ENCODE assay signal across 18 cellular contexts in the genomic region with DNA sequence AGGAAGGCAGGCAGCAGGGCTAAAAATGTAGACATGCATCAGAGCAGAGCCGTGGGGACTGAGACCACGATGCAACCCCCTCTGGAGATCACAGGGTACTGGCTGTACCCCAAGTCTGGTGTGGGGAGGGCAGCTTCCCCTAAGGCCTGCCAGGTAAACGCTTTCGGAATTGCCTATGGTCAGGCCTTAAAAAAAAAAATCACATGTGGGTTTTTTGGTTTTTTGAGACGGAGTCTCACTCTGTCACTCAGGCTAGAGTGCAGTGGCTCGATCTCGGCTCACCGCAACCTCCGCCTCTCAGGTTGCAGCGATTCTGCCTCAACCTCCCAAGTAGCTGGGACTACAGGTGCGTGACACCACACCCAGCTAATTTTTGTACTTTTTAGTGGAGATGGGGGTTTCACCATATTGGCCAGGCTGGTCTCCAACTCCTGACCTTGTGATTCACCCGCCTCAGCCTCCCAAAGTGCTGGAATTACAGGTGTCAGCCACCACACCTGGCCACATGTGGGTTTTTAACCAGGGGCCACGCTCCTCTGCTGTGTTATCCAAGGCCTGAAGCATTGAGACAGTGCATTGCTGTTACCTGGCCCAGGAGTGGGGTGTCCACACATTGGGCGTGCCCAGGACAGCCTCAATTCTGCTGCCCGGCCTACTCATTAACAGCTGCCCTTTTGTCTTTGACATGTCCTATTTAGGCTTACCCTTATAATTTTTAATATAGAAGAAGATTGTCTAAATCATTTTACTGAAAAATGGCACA. TPM values are rescaled to one million over a fixed set of nuclear protein-coding genes. Genes with fewer than 3 reads are reported as not detected.
DNase-seq lines count a peak whose midpoint lies in the region; ATAC-seq, FAIRE-seq and TF ChIP-seq lines count a peak whose summit lies in the region.
"Had no signal": no experiment of that assay in that cellular context is flagged by ENCODE, and none has a peak within 500 bp of the region (broad histone marks: within the 10 kb centered on the region; RNA-seq: fewer than 3 reads in every experiment).

No MANE protein-coding gene starts in this region.

- peaks cover 35% of the 10 kb centered on the region for H3K36me3 Mint-ChIP-seq in effector memory CD8-positive, alpha-beta T cell (ENCODE audit: insufficient read depth)
- H3K36me3 Mint-ChIP-seq in natural killer cell, result no peaks in the 10 kb centered on the region
- no peaks in the 10 kb centered on the region for H3K36me3 Mint-ChIP-seq in activated CD8-positive, alpha-beta memory T cell treated with anti-CD3 and anti-CD28 coated beads, Interleukin-2, amount 10 ng/mL, durations not matched to agents 7 days and 5 days

- TF ChIP-seq POLR2A in A549 (IDR thresholded peaks at IDR 0.05; ENCODE audit: low read length), result no peak

- ATAC-seq in A549 (no peak), natural killer cell (peak; percentile 51 to 68 (median 60)), HG03095 (IDR thresholded peaks at IDR 0.05; ENCODE audit: unreplicated experiment) (no peak)
- peak; percentile 48 for ATAC-seq in effector memory CD8-positive, alpha-beta T cell (replicated peaks)
- ATAC-seq in activated CD8-positive, alpha-beta memory T cell treated with anti-CD3 and anti-CD28 coated beads, Interleukin-2, amount 10 ng/mL, durations not matched to agents 7 days and 5 days, result no peak
- ATAC-seq: HCT116 had no signal

- H3K4me1 ChIP-seq in A549, result peaks cover 28% of the 10 kb centered on the region
- no peaks in the 10 kb centered on the region for H3K4me1 ChIP-seq in HEK293 (ENCODE audit: control insufficient read depth, insufficient read depth, low read length)

- peak overlapping the region in 1 of 2 donors; percentile 8 for H3K4me3 Mint-ChIP-seq in effector memory CD8-positive, alpha-beta T cell
- H3K4me3 Mint-ChIP-seq in natural killer cell, result peak overlapping the region; percentile 50
- no peak overlapping the region for H3K4me3 Mint-ChIP-seq in activated CD8-positive, alpha-beta memory T cell treated with anti-CD3 and anti-CD28 coated beads, Interleukin-2, amount 10 ng/mL, durations not matched to agents 7 days and 5 days

- CTCF ChIA-PET in A549 (lab: Yijun Ruan, JAX) (interaction anchor here (0.9 to 7.7 kb wide), 4 partner anchors 106 to 178 kb away, joined by 3 to 40 read pairs (median 4); no protein-coding TSS in a partner anchor), HEK293 (lab: Yijun Ruan, JAX) (no interaction called here)
- CTCF ChIA-PET in activated CD8-positive, alpha-beta memory T cell treated with anti-CD3 and anti-CD28 coated beads, Interleukin-2, amount 10 ng/mL, durations not matched to agents 7 days and 5 days (lab: Charles Lee), result interaction anchor here (1.5 to 13.8 kb wide), 2 partner anchors 107 to 532 kb away, joined by 4 to 147 read pairs; no protein-coding TSS in a partner anchor

- 90% methylated on average over 15 of the region's 15 CpGs for WGBS in A549 (ENCODE audit: missing lambda C conversion rate)

- POLR2A ChIA-PET in A549 (lab: Yijun Ruan, JAX), result no interaction called here
- POLR2A ChIA-PET in HEK293 (lab: Yijun Ruan, JAX), result no interaction called here

- H3K4me2 ChIP-seq in A549, result no peak overlapping the region

- FAIRE-seq in A549 (lab: Jason Lieb, UNC), result no peak
- FAIRE-seq: A204.1, D721Med, GM19239 had no signal

- TF ChIP-seq EP300 in A549 (IDR thresholded peaks at IDR 0.05), result no peak

- H3K27ac ChIP-seq in A549, result peak overlapping the region; percentile 56 to 80
- H3K27ac ChIP-seq in HEK293 (ENCODE audit: extremely low read depth, low read depth, low read length), result no peak overlapping the region

- no peaks in the 10 kb centered on the region for H3K27me3 Mint-ChIP-seq in effector memory CD8-positive, alpha-beta T cell
- peaks cover 6 to 8% of the 10 kb centered on the region in 2 donors for H3K27me3 Mint-ChIP-seq in natural killer cell (ENCODE audit: low read depth in 2 of 2)
- H3K27me3 Mint-ChIP-seq in activated CD8-positive, alpha-beta memory T cell treated with anti-CD3 and anti-CD28 coated beads, Interleukin-2, amount 10 ng/mL, durations not matched to agents 7 days and 5 days, result no peaks in the 10 kb centered on the region

- H3K36me3 ChIP-seq in HEK293 (ENCODE audit: control insufficient read depth in 2 of 2, insufficient read depth in 1 of 2, low read length in 2 of 2), result no peaks in the 10 kb centered on the region
- H3K36me3 ChIP-seq: MG63 had no signal

- no peaks in the 10 kb centered on the region for H3K9me3 ChIP-seq in A549
- no peaks in the 10 kb centered on the region for H3K9me3 ChIP-seq in HEK293 (ENCODE audit: control insufficient read depth, insufficient read depth, low read depth, low read length)
- H3K9me3 ChIP-seq: MG63 had no signal

- H3K4me1 Mint-ChIP-seq in effector memory CD8-positive, alpha-beta T cell (ENCODE audit: low read depth in 2 of 2), result peaks cover 26 to 30% of the 10 kb centered on the region in 2 donors
- peaks cover 53% of the 10 kb centered on the region in 2 donors for H3K4me1 Mint-ChIP-seq in natural killer cell
- H3K4me1 Mint-ChIP-seq in activated CD8-positive, alpha-beta memory T cell treated with anti-CD3 and anti-CD28 coated beads, Interleukin-2, amount 10 ng/mL, durations not matched to agents 7 days and 5 days, result peaks cover 6% of the 10 kb centered on the region

- H3K4me3 ChIP-seq in A549 (no peak overlapping the region), HEK293 (ENCODE audit: low read depth, low read length) (no peak overlapping the region)
- H3K4me3 ChIP-seq: MG63 had no signal

- H3K9me3 Mint-ChIP-seq in effector memory CD8-positive, alpha-beta T cell, result no peaks in the 10 kb centered on the region
- H3K9me3 Mint-ChIP-seq in natural killer cell, result no peaks in the 10 kb centered on the region
- no peaks in the 10 kb centered on the region for H3K9me3 Mint-ChIP-seq in activated CD8-positive, alpha-beta memory T cell treated with anti-CD3 and anti-CD28 coated beads, Interleukin-2, amount 10 ng/mL, durations not matched to agents 7 days and 5 days (ENCODE audit: low read depth)

- no peak for TF ChIP-seq RAD21 in A549 (conservative IDR thresholded peaks at IDR 0.05 in 1 of 2, IDR thresholded peaks at IDR 0.05 in 1 of 2)

- TF ChIP-seq CTCF in A549 (IDR thresholded peaks at IDR 0.05) (no peak), HEK293 (tag by site-specific recombination; IDR thresholded peaks at IDR 0.05) (no peak), natural killer cell (IDR thresholded peaks at IDR 0.05) (no peak)

- DNase-seq in A549 (ENCODE audit: low read depth in 1 of 2, low spot score in 1 of 2) (no peak), natural killer cell (no peak), C1 segment of cervical spinal cord (lab: John Stamatoyannopoulos, UW) (no peak), MV-4-11 (lab: John Stamatoyannopoulos, UW) (no peak)
- no peak for DNase-seq in effector memory CD8-positive, alpha-beta T cell
- DNase-seq in activated CD8-positive, alpha-beta memory T cell treated with anti-CD3 and anti-CD28 coated beads, Interleukin-2, amount 10 ng/mL, durations not matched to agents 7 days and 5 days, result no peak
- DNase-seq: KBM-7, NCI-H2227 treated with DMSO at 0.1 percent for 48 hours, NCI-H526 treated with DMSO at 0.1 percent for 48 hours, RPMI8226, SHP77 had no signal

- H3K27ac Mint-ChIP-seq in effector memory CD8-positive, alpha-beta T cell, result no peak overlapping the region
- peak overlapping the region in 1 of 2 donors; percentile 45 for H3K27ac Mint-ChIP-seq in natural killer cell
- no peak overlapping the region for H3K27ac Mint-ChIP-seq in activated CD8-positive, alpha-beta memory T cell treated with anti-CD3 and anti-CD28 coated beads, Interleukin-2, amount 10 ng/mL, durations not matched to agents 7 days and 5 days

- intact Hi-C loops in natural killer cell (cut with micrococcal nuclease), result no loop called here

TF ChIP-seq in A549, 52 proteins besides CTCF, POLR2A, EP300 and RAD21 (continues in another document):
- no peak for TF ChIP-seq ESRRA (IDR thresholded peaks at IDR 0.05; ENCODE audit: borderline replicate concordance, low read length)
- TF ChIP-seq CHD2 (IDR thresholded peaks at IDR 0.05; ENCODE audit: low read length, partially characterized antibody), result no peak
- no peak for TF ChIP-seq CHD4 (IDR thresholded peaks at IDR 0.05; ENCODE audit: borderline replicate concordance)
- TF ChIP-seq CEBPB (IDR thresholded peaks at IDR 0.05), result no peak
- no peak for TF ChIP-seq BHLHE40 (IDR thresholded peaks at IDR 0.05; ENCODE audit: low read depth, low read length)
- TF ChIP-seq KDM1A (IDR thresholded peaks at IDR 0.05; ENCODE audit: low read depth), result no peak
- TF ChIP-seq EHMT2 (IDR thresholded peaks at IDR 0.05; ENCODE audit: low read depth), result no peak
- no peak for TF ChIP-seq FOSL2 (IDR thresholded peaks at IDR 0.05)
- no peak for TF ChIP-seq FOSL2 (CRISPR knock-in tag; IDR thresholded peaks at IDR 0.05)
- TF ChIP-seq MAFK (IDR thresholded peaks at IDR 0.05; ENCODE audit: partially characterized antibody), result no peak
- TF ChIP-seq FOSB (CRISPR knock-in tag; IDR thresholded peaks at IDR 0.05), result no peak
- no peak for TF ChIP-seq EHF (CRISPR knock-in tag; IDR thresholded peaks at IDR 0.05)

TF ChIP-seq in HEK293, 187 proteins besides CTCF, POLR2A, EP300 and RAD21:
- TF ChIP-seq ZNF561 (tag by site-specific recombination; IDR thresholded peaks at IDR 0.05; ENCODE audit: borderline replicate concordance), result no peak
- peak; percentile 70; the same call in 1 of the 2 replicates for TF ChIP-seq ZNF707 (tag by site-specific recombination; IDR thresholded peaks at IDR 0.05)

RNA-seq across cellular contexts. Expression of a gene that starts 50.4 kb away (rescaled TPM):
- polyA plus RNA-seq in A549 (2011; rRNA removed) (197 and 216 TPM in 2 replicates), A549 (2017; fragmentation: RNase III; extraction: RNeasy Plus Mini Kit Qiagen cat#74134 plus additional on column Dnase treatment) (197 to 227 TPM (median 218 TPM) in 3 replicates)
- polyA plus RNA-seq in A549 (2012; cell fraction: cytosol; rRNA removed), result 250 and 441 TPM in 2 replicates
- polyA plus RNA-seq in A549 (2012; cell fraction: nucleus; rRNA removed), result 173 and 229 TPM in 2 replicates
- 215 and 242 TPM in 2 replicates for polyA minus RNA-seq in A549 (2011; rRNA and poly(A)+ RNA removed)
- total RNA-seq in natural killer cell, result 100 to 1,000 TPM; 584 to 772 (median 726) TPM
- 100 to 1,000 TPM in 1 of 2 experiments, 10 to 100 TPM in 1; 91.4 to 155 TPM for total RNA-seq in activated CD8-positive, alpha-beta memory T cell treated with anti-CD3 and anti-CD28 coated beads, Interleukin-2, amount 10 ng/mL, durations not matched to agents 7 days and 5 days

Comparison
In these comparisons a context has a peak if more than half of its experiments do, and no peak if none do; other contexts are left out.
1. ATAC-seq: peak in effector memory CD8-positive, alpha-beta T cell (single experiment) and natural killer cell (3 of 3); none in A549 (0 of 2), activated CD8-positive, alpha-beta memory T cell treated with anti-CD3 and anti-CD28 coated beads, Interleukin-2, amount 10 ng/mL, durations not matched to agents 7 days and 5 days (single experiment) and HG03095 (single experiment).